Comparison of ENCODE assay signal across 1 cellular context in the genomic region with DNA sequence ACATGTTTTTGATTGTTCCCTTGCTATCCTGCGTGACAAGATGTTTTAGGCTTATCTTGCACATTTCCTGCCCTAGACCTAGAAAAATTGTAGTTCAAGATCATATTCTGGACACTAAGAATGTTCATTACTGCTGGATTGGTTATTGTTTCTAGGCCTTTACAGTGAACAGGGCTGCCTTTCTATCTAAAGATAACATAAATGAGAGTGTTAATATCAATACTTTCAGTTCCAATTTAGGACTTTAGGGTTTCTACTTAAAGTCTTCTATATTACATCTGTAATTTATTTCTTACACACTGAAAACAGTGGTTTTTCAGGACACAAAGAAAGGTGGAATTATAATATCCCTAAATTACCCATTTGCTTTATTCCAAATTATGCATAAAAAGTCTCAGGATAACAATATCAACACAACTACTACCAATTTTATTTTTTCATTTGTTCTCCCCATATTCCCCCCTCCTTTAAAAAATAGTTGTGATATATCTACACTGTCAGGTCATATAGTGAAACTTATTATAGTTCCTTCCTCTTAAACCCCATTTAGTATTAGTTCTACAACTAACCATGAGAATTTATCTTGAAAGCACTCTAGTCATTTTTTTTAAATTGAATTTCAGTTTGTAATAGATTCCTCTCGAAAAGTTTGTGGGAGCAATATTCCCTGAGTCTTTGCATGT.
TF ChIP-seq lines count a peak whose summit lies in the region.

No MANE protein-coding gene starts in this region.

TF ChIP-seq in GM12878, 131 proteins besides CTCF, POLR2A, EP300 and RAD21 (continued from another document):
- TF ChIP-seq, protein P1, sequence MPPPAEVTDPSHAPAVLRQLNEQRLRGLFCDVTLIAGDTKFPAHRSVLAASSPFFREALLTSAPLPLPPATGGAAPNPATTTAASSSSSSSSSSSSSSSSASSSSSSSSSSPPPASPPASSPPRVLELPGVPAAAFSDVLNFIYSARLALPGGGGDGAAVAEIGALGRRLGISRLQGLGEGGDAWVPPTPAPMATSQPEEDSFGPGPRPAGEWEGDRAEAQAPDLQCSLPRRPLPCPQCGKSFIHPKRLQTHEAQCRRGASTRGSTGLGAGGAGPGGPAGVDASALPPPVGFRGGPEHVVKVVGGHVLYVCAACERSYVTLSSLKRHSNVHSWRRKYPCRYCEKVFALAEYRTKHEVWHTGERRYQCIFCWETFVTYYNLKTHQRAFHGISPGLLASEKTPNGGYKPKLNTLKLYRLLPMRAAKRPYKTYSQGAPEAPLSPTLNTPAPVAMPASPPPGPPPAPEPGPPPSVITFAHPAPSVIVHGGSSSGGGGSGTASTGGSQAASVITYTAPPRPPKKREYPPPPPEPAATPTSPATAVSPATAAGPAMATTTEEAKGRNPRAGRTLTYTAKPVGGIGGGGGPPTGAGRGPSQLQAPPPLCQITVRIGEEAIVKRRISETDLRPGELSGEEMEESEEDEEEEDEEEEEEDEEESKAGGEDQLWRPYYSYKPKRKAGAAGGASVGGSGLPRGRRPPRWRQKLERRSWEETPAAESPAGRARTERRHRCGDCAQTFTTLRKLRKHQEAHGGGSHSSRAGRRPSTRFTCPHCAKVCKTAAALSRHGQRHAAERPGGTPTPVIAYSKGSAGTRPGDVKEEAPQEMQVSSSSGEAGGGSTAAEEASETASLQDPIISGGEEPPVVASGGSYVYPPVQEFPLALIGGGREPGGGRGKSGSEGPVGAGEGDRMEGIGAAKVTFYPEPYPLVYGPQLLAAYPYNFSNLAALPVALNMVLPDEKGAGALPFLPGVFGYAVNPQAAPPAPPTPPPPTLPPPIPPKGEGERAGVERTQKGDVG (CRISPR knock-in tag; IDR thresholded peaks at IDR 0.05), result no peak
- TF ChIP-seq RCOR1 (conservative IDR thresholded peaks at IDR 0.05; ENCODE audit: low read depth, low read length) (no peak), TCF3 (IDR thresholded peaks at IDR 0.05; ENCODE audit: borderline replicate concordance, insufficient read depth, low read depth, low read length) (no peak), FOS (IDR thresholded peaks at IDR 0.05; ENCODE audit: borderline replicate concordance, extremely low read depth, insufficient read length) (no peak), RELA (IDR thresholded peaks at IDR 0.05; ENCODE audit: borderline replicate concordance, partially characterized antibody) (no peak), WRNIP1 (IDR thresholded peaks at IDR 0.05; ENCODE audit: borderline replicate concordance, low read depth, low read length) (no peak), KLF5 (IDR thresholded peaks at IDR 0.05; ENCODE audit: partially characterized antibody) (no peak), FOXK2 (IDR thresholded peaks at IDR 0.05) (no peak), NFIC (IDR thresholded peaks at IDR 0.05; ENCODE audit: low read depth, low read length) (peak; percentile 84), ZNF207 (IDR thresholded peaks at IDR 0.05; ENCODE audit: borderline replicate concordance) (no peak), EGR1 (IDR thresholded peaks at IDR 0.05; ENCODE audit: borderline replicate concordance in 1 of 2, low read depth in 2 of 2, low read length in 2 of 2) (no peak), TCF12 (IDR thresholded peaks at IDR 0.05; ENCODE audit: low read depth, low read length) (no peak), MTA3 (IDR thresholded peaks at IDR 0.05; ENCODE audit: borderline replicate concordance, low read length) (peak; percentile 53; the same call in 1 of the 2 replicates), FOXM1 (IDR thresholded peaks at IDR 0.05; ENCODE audit: low read depth, low read length) (peak; percentile 64; the same call in 1 of the 2 replicates), CBFB (IDR thresholded peaks at IDR 0.05; ENCODE audit: low read depth) (no peak), CREM (IDR thresholded peaks at IDR 0.05; ENCODE audit: low read depth) (0 out of 2 replicates have a peak, but pooled peaks have one; percentile 27), ETV6 (conservative IDR thresholded peaks at IDR 0.05 in 1 of 2, IDR thresholded peaks at IDR 0.05 in 1 of 2; ENCODE audit: borderline replicate concordance in 1 of 2, low read depth in 1 of 2) (peak in 1 of 2 experiments; percentile 58; a peak in 1 of 4 replicates)
- TF ChIP-seq, protein P2, sequence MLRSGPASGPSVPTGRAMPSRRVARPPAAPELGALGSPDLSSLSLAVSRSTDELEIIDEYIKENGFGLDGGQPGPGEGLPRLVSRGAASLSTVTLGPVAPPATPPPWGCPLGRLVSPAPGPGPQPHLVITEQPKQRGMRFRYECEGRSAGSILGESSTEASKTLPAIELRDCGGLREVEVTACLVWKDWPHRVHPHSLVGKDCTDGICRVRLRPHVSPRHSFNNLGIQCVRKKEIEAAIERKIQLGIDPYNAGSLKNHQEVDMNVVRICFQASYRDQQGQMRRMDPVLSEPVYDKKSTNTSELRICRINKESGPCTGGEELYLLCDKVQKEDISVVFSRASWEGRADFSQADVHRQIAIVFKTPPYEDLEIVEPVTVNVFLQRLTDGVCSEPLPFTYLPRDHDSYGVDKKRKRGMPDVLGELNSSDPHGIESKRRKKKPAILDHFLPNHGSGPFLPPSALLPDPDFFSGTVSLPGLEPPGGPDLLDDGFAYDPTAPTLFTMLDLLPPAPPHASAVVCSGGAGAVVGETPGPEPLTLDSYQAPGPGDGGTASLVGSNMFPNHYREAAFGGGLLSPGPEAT (IDR thresholded peaks at IDR 0.05; ENCODE audit: low read depth), result no peak
- TF ChIP-seq, protein P3, sequence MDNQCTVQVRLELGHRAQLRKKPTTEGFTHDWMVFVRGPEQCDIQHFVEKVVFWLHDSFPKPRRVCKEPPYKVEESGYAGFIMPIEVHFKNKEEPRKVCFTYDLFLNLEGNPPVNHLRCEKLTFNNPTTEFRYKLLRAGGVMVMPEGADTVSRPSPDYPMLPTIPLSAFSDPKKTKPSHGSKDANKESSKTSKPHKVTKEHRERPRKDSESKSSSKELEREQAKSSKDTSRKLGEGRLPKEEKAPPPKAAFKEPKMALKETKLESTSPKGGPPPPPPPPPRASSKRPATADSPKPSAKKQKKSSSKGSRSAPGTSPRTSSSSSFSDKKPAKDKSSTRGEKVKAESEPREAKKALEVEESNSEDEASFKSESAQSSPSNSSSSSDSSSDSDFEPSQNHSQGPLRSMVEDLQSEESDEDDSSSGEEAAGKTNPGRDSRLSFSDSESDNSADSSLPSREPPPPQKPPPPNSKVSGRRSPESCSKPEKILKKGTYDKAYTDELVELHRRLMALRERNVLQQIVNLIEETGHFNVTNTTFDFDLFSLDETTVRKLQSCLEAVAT (IDR thresholded peaks at IDR 0.05), result no peak
- TF ChIP-seq, protein P4, sequence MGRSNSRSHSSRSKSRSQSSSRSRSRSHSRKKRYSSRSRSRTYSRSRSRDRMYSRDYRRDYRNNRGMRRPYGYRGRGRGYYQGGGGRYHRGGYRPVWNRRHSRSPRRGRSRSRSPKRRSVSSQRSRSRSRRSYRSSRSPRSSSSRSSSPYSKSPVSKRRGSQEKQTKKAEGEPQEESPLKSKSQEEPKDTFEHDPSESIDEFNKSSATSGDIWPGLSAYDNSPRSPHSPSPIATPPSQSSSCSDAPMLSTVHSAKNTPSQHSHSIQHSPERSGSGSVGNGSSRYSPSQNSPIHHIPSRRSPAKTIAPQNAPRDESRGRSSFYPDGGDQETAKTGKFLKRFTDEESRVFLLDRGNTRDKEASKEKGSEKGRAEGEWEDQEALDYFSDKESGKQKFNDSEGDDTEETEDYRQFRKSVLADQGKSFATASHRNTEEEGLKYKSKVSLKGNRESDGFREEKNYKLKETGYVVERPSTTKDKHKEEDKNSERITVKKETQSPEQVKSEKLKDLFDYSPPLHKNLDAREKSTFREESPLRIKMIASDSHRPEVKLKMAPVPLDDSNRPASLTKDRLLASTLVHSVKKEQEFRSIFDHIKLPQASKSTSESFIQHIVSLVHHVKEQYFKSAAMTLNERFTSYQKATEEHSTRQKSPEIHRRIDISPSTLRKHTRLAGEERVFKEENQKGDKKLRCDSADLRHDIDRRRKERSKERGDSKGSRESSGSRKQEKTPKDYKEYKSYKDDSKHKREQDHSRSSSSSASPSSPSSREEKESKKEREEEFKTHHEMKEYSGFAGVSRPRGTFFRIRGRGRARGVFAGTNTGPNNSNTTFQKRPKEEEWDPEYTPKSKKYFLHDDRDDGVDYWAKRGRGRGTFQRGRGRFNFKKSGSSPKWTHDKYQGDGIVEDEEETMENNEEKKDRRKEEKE (IDR thresholded peaks at IDR 0.05), result no peak
- TF ChIP-seq, protein P5, sequence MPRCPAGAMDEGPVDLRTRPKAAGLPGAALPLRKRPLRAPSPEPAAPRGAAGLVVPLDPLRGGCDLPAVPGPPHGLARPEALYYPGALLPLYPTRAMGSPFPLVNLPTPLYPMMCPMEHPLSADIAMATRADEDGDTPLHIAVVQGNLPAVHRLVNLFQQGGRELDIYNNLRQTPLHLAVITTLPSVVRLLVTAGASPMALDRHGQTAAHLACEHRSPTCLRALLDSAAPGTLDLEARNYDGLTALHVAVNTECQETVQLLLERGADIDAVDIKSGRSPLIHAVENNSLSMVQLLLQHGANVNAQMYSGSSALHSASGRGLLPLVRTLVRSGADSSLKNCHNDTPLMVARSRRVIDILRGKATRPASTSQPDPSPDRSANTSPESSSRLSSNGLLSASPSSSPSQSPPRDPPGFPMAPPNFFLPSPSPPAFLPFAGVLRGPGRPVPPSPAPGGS (IDR thresholded peaks at IDR 0.05; ENCODE audit: borderline replicate concordance, insufficient read depth, low read depth, low read length, poor library complexity, severe bottlenecking), result no peak
- TF ChIP-seq, protein P6, sequence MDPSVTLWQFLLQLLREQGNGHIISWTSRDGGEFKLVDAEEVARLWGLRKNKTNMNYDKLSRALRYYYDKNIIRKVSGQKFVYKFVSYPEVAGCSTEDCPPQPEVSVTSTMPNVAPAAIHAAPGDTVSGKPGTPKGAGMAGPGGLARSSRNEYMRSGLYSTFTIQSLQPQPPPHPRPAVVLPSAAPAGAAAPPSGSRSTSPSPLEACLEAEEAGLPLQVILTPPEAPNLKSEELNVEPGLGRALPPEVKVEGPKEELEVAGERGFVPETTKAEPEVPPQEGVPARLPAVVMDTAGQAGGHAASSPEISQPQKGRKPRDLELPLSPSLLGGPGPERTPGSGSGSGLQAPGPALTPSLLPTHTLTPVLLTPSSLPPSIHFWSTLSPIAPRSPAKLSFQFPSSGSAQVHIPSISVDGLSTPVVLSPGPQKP (IDR thresholded peaks at IDR 0.05; ENCODE audit: low read depth, low read length), result no peak
- TF ChIP-seq, protein P7, sequence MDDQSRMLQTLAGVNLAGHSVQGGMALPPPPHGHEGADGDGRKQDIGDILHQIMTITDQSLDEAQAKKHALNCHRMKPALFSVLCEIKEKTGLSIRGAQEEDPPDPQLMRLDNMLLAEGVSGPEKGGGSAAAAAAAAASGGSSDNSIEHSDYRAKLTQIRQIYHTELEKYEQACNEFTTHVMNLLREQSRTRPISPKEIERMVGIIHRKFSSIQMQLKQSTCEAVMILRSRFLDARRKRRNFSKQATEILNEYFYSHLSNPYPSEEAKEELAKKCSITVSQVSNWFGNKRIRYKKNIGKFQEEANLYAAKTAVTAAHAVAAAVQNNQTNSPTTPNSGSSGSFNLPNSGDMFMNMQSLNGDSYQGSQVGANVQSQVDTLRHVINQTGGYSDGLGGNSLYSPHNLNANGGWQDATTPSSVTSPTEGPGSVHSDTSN (IDR thresholded peaks at IDR 0.05; ENCODE audit: insufficient replicate concordance, low read depth, low read length), result no peak
- TF ChIP-seq, protein P8, sequence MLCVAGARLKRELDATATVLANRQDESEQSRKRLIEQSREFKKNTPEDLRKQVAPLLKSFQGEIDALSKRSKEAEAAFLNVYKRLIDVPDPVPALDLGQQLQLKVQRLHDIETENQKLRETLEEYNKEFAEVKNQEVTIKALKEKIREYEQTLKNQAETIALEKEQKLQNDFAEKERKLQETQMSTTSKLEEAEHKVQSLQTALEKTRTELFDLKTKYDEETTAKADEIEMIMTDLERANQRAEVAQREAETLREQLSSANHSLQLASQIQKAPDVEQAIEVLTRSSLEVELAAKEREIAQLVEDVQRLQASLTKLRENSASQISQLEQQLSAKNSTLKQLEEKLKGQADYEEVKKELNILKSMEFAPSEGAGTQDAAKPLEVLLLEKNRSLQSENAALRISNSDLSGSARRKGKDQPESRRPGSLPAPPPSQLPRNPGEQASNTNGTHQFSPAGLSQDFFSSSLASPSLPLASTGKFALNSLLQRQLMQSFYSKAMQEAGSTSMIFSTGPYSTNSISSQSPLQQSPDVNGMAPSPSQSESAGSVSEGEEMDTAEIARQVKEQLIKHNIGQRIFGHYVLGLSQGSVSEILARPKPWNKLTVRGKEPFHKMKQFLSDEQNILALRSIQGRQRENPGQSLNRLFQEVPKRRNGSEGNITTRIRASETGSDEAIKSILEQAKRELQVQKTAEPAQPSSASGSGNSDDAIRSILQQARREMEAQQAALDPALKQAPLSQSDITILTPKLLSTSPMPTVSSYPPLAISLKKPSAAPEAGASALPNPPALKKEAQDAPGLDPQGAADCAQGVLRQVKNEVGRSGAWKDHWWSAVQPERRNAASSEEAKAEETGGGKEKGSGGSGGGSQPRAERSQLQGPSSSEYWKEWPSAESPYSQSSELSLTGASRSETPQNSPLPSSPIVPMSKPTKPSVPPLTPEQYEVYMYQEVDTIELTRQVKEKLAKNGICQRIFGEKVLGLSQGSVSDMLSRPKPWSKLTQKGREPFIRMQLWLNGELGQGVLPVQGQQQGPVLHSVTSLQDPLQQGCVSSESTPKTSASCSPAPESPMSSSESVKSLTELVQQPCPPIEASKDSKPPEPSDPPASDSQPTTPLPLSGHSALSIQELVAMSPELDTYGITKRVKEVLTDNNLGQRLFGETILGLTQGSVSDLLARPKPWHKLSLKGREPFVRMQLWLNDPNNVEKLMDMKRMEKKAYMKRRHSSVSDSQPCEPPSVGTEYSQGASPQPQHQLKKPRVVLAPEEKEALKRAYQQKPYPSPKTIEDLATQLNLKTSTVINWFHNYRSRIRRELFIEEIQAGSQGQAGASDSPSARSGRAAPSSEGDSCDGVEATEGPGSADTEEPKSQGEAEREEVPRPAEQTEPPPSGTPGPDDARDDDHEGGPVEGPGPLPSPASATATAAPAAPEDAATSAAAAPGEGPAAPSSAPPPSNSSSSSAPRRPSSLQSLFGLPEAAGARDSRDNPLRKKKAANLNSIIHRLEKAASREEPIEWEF (IDR thresholded peaks at IDR 0.05; ENCODE audit: insufficient replicate concordance, low read depth, low read length), result no peak
